Comparison of ENCODE assay signal across 2 cellular contexts in the genomic region with DNA sequence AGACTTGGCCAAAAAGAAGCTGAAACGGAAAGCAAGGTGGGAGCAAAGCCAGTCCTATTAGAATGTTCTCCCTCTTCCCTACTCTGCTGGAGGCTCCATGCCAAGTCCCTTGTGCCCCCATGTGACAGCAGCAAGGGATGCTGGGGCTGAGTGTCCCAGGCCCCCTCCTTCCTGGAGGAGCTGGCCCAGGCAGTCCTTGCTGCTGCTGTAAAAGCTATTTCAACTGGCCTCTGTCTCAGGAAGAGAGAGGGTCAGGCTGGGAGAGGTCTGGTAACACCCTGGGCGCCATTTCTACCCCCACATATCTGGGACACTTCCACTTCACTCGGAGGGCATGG.
TF ChIP-seq lines count a peak whose summit lies in the region.

No MANE protein-coding gene starts in this region.

TF ChIP-seq in IMR-90, 13 proteins besides CTCF, POLR2A, EP300 and RAD21:
- TF ChIP-seq CEBPB (IDR thresholded peaks at IDR 0.05; ENCODE audit: low read depth, low read length): no peak
- no peak for TF ChIP-seq SMC3 (IDR thresholded peaks at IDR 0.05; ENCODE audit: low read depth, low read length)
TF ChIP-seq in IMR-90: peak in this region for 0.

TF ChIP-seq in GM23338, 12 proteins besides CTCF, POLR2A, EP300 and RAD21:
- TF ChIP-seq STAT1 (IDR thresholded peaks at IDR 0.05; ENCODE audit: unreplicated experiment): no peak
- no peak for TF ChIP-seq NANOG (IDR thresholded peaks at IDR 0.05; ENCODE audit: borderline replicate concordance)
- no peak for TF ChIP-seq ETS1 (IDR thresholded peaks at IDR 0.05)
- no peak for TF ChIP-seq JUNB (IDR thresholded peaks at IDR 0.05; ENCODE audit: unreplicated experiment)
- TF ChIP-seq POLR2AphosphoS5 (IDR thresholded peaks at IDR 0.05; ENCODE audit: low read depth): no peak
- TF ChIP-seq ZNF331 (CRISPR knock-in tag; IDR thresholded peaks at IDR 0.05; ENCODE audit: low read depth): no peak
- TF ChIP-seq EZH2phosphoT487 (IDR thresholded peaks at IDR 0.05; ENCODE audit: unreplicated experiment): no peak
- no peak for TF ChIP-seq CREB1 (CRISPR knock-in tag; IDR thresholded peaks at IDR 0.05; ENCODE audit: low read depth)
- TF ChIP-seq, protein P1, sequence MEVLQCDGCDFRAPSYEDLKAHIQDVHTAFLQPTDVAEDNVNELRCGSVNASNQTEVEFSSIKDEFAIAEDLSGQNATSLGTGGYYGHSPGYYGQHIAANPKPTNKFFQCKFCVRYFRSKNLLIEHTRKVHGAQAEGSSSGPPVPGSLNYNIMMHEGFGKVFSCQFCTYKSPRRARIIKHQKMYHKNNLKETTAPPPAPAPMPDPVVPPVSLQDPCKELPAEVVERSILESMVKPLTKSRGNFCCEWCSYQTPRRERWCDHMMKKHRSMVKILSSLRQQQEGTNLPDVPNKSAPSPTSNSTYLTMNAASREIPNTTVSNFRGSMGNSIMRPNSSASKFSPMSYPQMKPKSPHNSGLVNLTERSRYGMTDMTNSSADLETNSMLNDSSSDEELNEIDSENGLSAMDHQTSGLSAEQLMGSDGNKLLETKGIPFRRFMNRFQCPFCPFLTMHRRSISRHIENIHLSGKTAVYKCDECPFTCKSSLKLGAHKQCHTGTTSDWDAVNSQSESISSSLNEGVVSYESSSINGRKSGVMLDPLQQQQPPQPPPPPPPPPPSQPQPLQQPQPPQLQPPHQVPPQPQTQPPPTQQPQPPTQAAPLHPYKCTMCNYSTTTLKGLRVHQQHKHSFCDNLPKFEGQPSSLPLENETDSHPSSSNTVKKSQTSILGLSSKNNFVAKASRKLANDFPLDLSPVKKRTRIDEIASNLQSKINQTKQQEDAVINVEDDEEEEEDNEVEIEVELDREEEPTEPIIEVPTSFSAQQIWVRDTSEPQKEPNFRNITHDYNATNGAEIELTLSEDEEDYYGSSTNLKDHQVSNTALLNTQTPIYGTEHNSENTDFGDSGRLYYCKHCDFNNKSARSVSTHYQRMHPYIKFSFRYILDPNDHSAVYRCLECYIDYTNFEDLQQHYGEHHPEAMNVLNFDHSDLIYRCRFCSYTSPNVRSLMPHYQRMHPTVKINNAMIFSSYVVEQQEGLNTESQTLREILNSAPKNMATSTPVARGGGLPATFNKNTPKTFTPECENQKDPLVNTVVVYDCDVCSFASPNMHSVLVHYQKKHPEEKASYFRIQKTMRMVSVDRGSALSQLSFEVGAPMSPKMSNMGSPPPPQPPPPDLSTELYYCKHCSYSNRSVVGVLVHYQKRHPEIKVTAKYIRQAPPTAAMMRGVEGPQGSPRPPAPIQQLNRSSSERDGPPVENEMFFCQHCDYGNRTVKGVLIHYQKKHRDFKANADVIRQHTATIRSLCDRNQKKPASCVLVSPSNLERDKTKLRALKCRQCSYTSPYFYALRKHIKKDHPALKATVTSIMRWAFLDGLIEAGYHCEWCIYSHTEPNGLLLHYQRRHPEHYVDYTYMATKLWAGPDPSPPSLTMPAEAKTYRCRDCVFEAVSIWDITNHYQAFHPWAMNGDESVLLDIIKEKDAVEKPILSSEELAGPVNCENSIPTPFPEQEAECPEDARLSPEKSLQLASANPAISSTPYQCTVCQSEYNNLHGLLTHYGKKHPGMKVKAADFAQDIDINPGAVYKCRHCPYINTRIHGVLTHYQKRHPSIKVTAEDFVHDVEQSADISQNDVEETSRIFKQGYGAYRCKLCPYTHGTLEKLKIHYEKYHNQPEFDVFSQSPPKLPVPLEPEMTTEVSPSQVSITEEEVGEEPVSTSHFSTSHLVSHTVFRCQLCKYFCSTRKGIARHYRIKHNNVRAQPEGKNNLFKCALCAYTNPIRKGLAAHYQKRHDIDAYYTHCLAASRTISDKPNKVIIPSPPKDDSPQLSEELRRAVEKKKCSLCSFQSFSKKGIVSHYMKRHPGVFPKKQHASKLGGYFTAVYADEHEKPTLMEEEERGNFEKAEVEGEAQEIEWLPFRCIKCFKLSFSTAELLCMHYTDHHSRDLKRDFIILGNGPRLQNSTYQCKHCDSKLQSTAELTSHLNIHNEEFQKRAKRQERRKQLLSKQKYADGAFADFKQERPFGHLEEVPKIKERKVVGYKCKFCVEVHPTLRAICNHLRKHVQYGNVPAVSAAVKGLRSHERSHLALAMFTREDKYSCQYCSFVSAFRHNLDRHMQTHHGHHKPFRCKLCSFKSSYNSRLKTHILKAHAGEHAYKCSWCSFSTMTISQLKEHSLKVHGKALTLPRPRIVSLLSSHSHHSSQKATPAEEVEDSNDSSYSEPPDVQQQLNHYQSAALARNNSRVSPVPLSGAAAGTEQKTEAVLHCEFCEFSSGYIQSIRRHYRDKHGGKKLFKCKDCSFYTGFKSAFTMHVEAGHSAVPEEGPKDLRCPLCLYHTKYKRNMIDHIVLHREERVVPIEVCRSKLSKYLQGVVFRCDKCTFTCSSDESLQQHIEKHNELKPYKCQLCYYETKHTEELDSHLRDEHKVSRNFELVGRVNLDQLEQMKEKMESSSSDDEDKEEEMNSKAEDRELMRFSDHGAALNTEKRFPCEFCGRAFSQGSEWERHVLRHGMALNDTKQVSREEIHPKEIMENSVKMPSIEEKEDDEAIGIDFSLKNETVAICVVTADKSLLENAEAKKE (CRISPR knock-in tag; IDR thresholded peaks at IDR 0.05): no peak
- TF ChIP-seq ZNF114 (CRISPR knock-in tag; IDR thresholded peaks at IDR 0.05): no peak
- TF ChIP-seq EZH2 (IDR thresholded peaks at IDR 0.05; ENCODE audit: low read depth, unreplicated experiment): no peak
- no peak for TF ChIP-seq REST (IDR thresholded peaks at IDR 0.05; ENCODE audit: unreplicated experiment)
